In the genomic region with DNA sequence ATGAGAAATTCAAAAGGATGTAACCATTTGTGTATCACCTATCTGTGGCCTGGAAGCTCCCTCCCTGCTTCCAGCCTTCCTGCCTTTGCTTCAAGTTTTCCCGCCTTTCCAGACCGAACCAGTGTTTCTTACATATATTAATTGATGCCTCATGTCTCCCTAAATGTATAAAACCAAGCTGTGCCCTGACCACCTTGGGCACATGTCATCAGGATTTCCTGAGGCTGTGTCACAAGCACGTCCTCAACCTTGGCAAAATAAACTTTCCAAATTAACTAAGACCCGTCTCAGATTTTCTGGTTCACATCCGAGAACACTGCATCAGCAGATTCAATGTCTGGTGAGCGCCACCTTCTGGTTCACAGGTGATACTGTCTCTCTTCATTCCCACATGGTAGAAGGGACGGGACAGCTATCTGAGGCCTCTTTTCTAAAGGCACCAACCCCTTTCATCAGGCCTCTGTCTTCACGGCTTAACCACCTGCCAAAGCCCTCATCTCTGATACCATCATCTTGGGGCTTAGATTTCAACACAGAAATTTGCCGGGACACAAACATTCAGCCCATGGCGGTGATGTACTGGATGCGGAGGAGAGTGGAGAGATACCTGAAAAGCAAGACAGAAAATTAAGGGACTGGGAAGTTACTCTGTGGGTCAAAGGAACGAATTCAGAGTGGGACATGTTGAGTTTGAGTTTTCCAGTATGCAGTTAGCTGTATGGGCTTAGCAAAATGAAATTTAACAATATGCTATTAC, we compare ENCODE assay signal across 8 cellular contexts. TPM values are rescaled to one million over a fixed set of nuclear protein-coding genes. Genes with fewer than 3 reads are reported as not detected.
DNase-seq lines count a peak whose midpoint lies in the region; ATAC-seq and TF ChIP-seq lines count a peak whose summit lies in the region.

No MANE protein-coding gene starts in this region.

- peaks cover 26% of the 10 kb centered on the region for H3K27me3 Mint-ChIP-seq in activated naive CD8-positive, alpha-beta T cell treated with anti-CD3 and anti-CD28 coated beads, Interleukin-2, amount 10 ng/mL, durations not matched to agents 7 days and 5 days

- H3K9ac ChIP-seq in OCI-LY1 (ENCODE audit: low read length), result no peak overlapping the region

- H3K36me3 Mint-ChIP-seq in activated naive CD8-positive, alpha-beta T cell treated with anti-CD3 and anti-CD28 coated beads, Interleukin-2, amount 10 ng/mL, durations not matched to agents 7 days and 5 days, result no peaks in the 10 kb centered on the region

- H3K27ac Mint-ChIP-seq in activated naive CD8-positive, alpha-beta T cell treated with anti-CD3 and anti-CD28 coated beads, Interleukin-2, amount 10 ng/mL, durations not matched to agents 7 days and 5 days, result no peak overlapping the region

- no peaks in the 10 kb centered on the region for H3K4me1 Mint-ChIP-seq in activated naive CD8-positive, alpha-beta T cell treated with anti-CD3 and anti-CD28 coated beads, Interleukin-2, amount 10 ng/mL, durations not matched to agents 7 days and 5 days

- no peaks in the 10 kb centered on the region for H4K20me1 ChIP-seq in OCI-LY1 (ENCODE audit: insufficient read depth, low read length)

- H2AFZ ChIP-seq in OCI-LY1 (ENCODE audit: low read length), result no peak overlapping the region

- peak; percentile 81 for ATAC-seq in activated naive CD8-positive, alpha-beta T cell treated with anti-CD3 and anti-CD28 coated beads, Interleukin-2, amount 10 ng/mL, durations not matched to agents 7 days and 5 days (ENCODE audit: low read depth)
- ATAC-seq in heart left ventricle, result peak in 3 of 4 donors; percentile 50 to 71 (median 62)
- no peak for ATAC-seq in GM21717 (IDR thresholded peaks at IDR 0.05; ENCODE audit: unreplicated experiment)

- H3K4me1 ChIP-seq in OCI-LY1 (ENCODE audit: insufficient read depth, low read length, severe bottlenecking), result no peaks in the 10 kb centered on the region
- no peaks in the 10 kb centered on the region for H3K4me1 ChIP-seq in heart left ventricle

- H3K4me2 ChIP-seq in OCI-LY1 (ENCODE audit: low read length), result no peak overlapping the region

- TF ChIP-seq CTCF in OCI-LY1 (IDR thresholded peaks at IDR 0.05; ENCODE audit: low read length) (peak; percentile 73), heart left ventricle (IDR thresholded peaks at IDR 0.05) (peak; percentile 52 to 78 (median 69))

- no peaks in the 10 kb centered on the region for H3K79me2 ChIP-seq in OCI-LY1 (ENCODE audit: insufficient read depth, low read length)

- H3K9me3 ChIP-seq in OCI-LY1 (ENCODE audit: low read length) (no peaks in the 10 kb centered on the region), heart left ventricle (no peaks in the 10 kb centered on the region)

- no peak overlapping the region for H3K27ac ChIP-seq in OCI-LY1 (ENCODE audit: low read depth, low read length, poor library complexity, severe bottlenecking)
- H3K27ac ChIP-seq in heart left ventricle, result no peak overlapping the region

- peak; percentile 78 for DNase-seq in activated effector memory CD4-positive, alpha-beta T cell treated with anti-CD3 and anti-CD28 coated beads, Interleukin-2, amount 50 U/mL, for 16 hours
- no peak for DNase-seq in activated effector memory CD4-positive, alpha-beta T cell treated with Interleukin-2 at 50 U/mL for 16 hours
- DNase-seq in HK-2 (ENCODE audit: unreplicated experiment) (peak; percentile 28), heart left ventricle (peak in 3 of 5 donors; percentile 28 to 46 (median 31)), putamen (ENCODE audit: low spot score) (peak; percentile 65)
- peak; percentile 33 for DNase-seq in activated naive CD8-positive, alpha-beta T cell treated with anti-CD3 and anti-CD28 coated beads, Interleukin-2, amount 10 ng/mL, durations not matched to agents 7 days and 5 days

- no peak overlapping the region for H3K4me3 ChIP-seq in OCI-LY1 (ENCODE audit: low read depth, low read length, poor library complexity, severe bottlenecking)
- H3K4me3 ChIP-seq in heart left ventricle, result no peak overlapping the region

- no peak for TF ChIP-seq POLR2A in heart left ventricle (IDR thresholded peaks at IDR 0.05)

- intact Hi-C loops in heart left ventricle (cut with DNase I), result loop anchor here in 7 of 10 donors (1.0 to 5.0 kb wide), 4 partner anchors 32 to 40 kb away; no protein-coding TSS in a partner anchor

- H3K27me3 ChIP-seq in OCI-LY1 (ENCODE audit: insufficient read depth, low read length), result no peaks in the 10 kb centered on the region; the same call in 1 of the 2 replicates
- peaks cover 0 to 53% (median 15%) of the 10 kb centered on the region in 9 donors for H3K27me3 ChIP-seq in heart left ventricle

- no peaks in the 10 kb centered on the region for H3K9me3 Mint-ChIP-seq in activated naive CD8-positive, alpha-beta T cell treated with anti-CD3 and anti-CD28 coated beads, Interleukin-2, amount 10 ng/mL, durations not matched to agents 7 days and 5 days

- H3K36me3 ChIP-seq in OCI-LY1 (ENCODE audit: insufficient read depth, low read length), result no peaks in the 10 kb centered on the region
- H3K36me3 ChIP-seq in heart left ventricle, result no peaks in the 10 kb centered on the region

- POLR2A ChIA-PET in activated naive CD8-positive, alpha-beta T cell treated with anti-CD3 and anti-CD28 coated beads, Interleukin-2, amount 10 ng/mL, durations not matched to agents 7 days and 5 days (lab: Charles Lee), result no interaction called here

- H3K9me2 ChIP-seq in OCI-LY1 (ENCODE audit: low read depth, low read length), result no peaks in the 10 kb centered on the region

- no peak overlapping the region for H3K4me3 Mint-ChIP-seq in activated naive CD8-positive, alpha-beta T cell treated with anti-CD3 and anti-CD28 coated beads, Interleukin-2, amount 10 ng/mL, durations not matched to agents 7 days and 5 days

- H3F3A ChIP-seq in OCI-LY1 (ENCODE audit: insufficient read depth, low read length), result no peaks in the 10 kb centered on the region

- 32 to 34% (median 33%) methylated on average over 12 of the region's 12 CpGs for WGBS in heart left ventricle, 4 donors

RNA-seq across cellular contexts. Expression of gene PABPC3, which starts 58.7 kb away (rescaled TPM):
- total RNA-seq in activated naive CD8-positive, alpha-beta T cell treated with anti-CD3 and anti-CD28 coated beads, Interleukin-2, amount 10 ng/mL, durations not matched to agents 7 days and 5 days, result under 1 TPM; 0.42 to 0.65 TPM
- total RNA-seq in heart left ventricle, result under 1 TPM in 3 of 9 donors, not detected in 6; 0.07 to 0.16 (median 0.08) TPM
- polyA plus RNA-seq in heart left ventricle, result under 1 TPM in 1 of 2 donors, not detected in 1; 0.03 TPM
